In genomic region chr15:25930931-25931330, GRCh38 we compare ENCODE assay signal across 15 cellular contexts.
DNase-seq lines count a peak whose midpoint lies in the region; ATAC-seq and TF ChIP-seq lines count a peak whose summit lies in the region.
"Had no signal": no experiment of that assay in that cellular context is flagged by ENCODE, and none has a peak within 500 bp of the region (broad histone marks: within the 10 kb centered on the region; RNA-seq: fewer than 3 reads in every experiment).

No MANE protein-coding gene starts in this region.

- POLR2A ChIA-PET in SK-N-SH (lab: Yijun Ruan, JAX): no interaction called here

- H3K36me3 ChIP-seq in SK-N-SH (replicated peaks in 1 of 2; ENCODE audit: control insufficient read depth in 1 of 2, insufficient read depth in 2 of 2, low read length in 1 of 2) (no peaks in the 10 kb centered on the region), SJCRH30 (no peaks in the 10 kb centered on the region)
- H3K36me3 ChIP-seq: BLaER1 treated with 17β-estradiol and CSF1 and Interleukin-3, amounts not matched to agents 10 nM and 100 nM had no signal

- intact Hi-C loops in activated CD4-positive, alpha-beta T cell treated with anti-CD3 and anti-CD28 coated beads, Interleukin-2, amount 10 ng/mL, durations not matched to agents 24 days and 14 days (cut with micrococcal nuclease): loop anchor here (5.0 to 10.0 kb wide), 2 partner anchors 69 to 154 kb away; partner anchors contain the start of gene ATP10A

- no peak overlapping the region for H3K9ac ChIP-seq in SK-N-SH
- H3K9ac ChIP-seq: BLaER1 treated with 17β-estradiol and CSF1 and Interleukin-3, amounts not matched to agents 10 nM and 100 nM had no signal

- DNase-seq in activated CD4-positive, alpha-beta T cell treated with anti-CD3 and anti-CD28 coated beads, Interleukin-2, amount 10 ng/mL, durations not matched to agents 24 days and 14 days: peak; percentile 38
- DNase-seq in activated CD4-positive, alpha-beta T cell treated with anti-CD3 and anti-CD28 coated beads, Interleukin-2, amount 50 U/mL, for 48 hours: no peak
- DNase-seq in MV-4-11 (lab: John Stamatoyannopoulos, UW): peak; percentile 30
- DNase-seq in left kidney (ENCODE audit: low read depth, low spot score): peak; percentile 13
- DNase-seq in NCI-H2081 treated with DMSO at 0.1 percent for 48 hours (lab: John Stamatoyannopoulos, UW): no peak
- DNase-seq in SK-N-SH: no peak
- DNase-seq in SJCRH30: no peak
- DNase-seq: CD4-positive, CD25-positive, alpha-beta regulatory T cell; GDM1; GOT3; H9; IMR-90 had no signal

- H3K79me2 ChIP-seq in SK-N-SH (ENCODE audit: insufficient read depth): no peaks in the 10 kb centered on the region

- H3K27me3 Mint-ChIP-seq in activated CD4-positive, alpha-beta T cell treated with anti-CD3 and anti-CD28 coated beads, Interleukin-2, amount 10 ng/mL, durations not matched to agents 24 days and 14 days: peaks cover 24% of the 10 kb centered on the region

- no peak overlapping the region for H2AFZ ChIP-seq in SK-N-SH (ENCODE audit: low read depth)

- H4K20me1 ChIP-seq in SK-N-SH (ENCODE audit: insufficient read depth): no peaks in the 10 kb centered on the region
- H4K20me1 ChIP-seq: BLaER1 treated with 17β-estradiol and CSF1 and Interleukin-3, amounts not matched to agents 10 nM and 100 nM had no signal

- ATAC-seq in GM18505 (IDR thresholded peaks at IDR 0.05; ENCODE audit: unreplicated experiment): no peak

- H3K4me3 ChIP-seq in SK-N-SH (ENCODE audit: low read depth in 2 of 2, low read length in 1 of 2): no peak overlapping the region
- no peak overlapping the region for H3K4me3 ChIP-seq in SJCRH30
- H3K4me3 ChIP-seq: BLaER1 treated with 17β-estradiol and CSF1 and Interleukin-3, amounts not matched to agents 10 nM and 100 nM had no signal

- TF ChIP-seq EP300 in SK-N-SH (IDR thresholded peaks at IDR 0.05; ENCODE audit: borderline replicate concordance in 1 of 2, low read depth in 1 of 2, low read length in 1 of 2): no peak

- peaks cover 6% of the 10 kb centered on the region for H3K4me1 Mint-ChIP-seq in activated CD4-positive, alpha-beta T cell treated with anti-CD3 and anti-CD28 coated beads, Interleukin-2, amount 10 ng/mL, durations not matched to agents 24 days and 14 days

- H3K4me1 ChIP-seq in SK-N-SH (ENCODE audit: control insufficient read depth in 1 of 2, insufficient read depth in 2 of 2, low read depth in 1 of 2, low read length in 1 of 2): no peaks in the 10 kb centered on the region; a peak in 1 of 4 replicates
- H3K4me1 ChIP-seq in SJCRH30: no peaks in the 10 kb centered on the region

- H3K27ac Mint-ChIP-seq in activated CD4-positive, alpha-beta T cell treated with anti-CD3 and anti-CD28 coated beads, Interleukin-2, amount 10 ng/mL, durations not matched to agents 24 days and 14 days: no peak overlapping the region
- H3K27ac Mint-ChIP-seq: CD4-positive, CD25-positive, alpha-beta regulatory T cell; H9 had no signal

- H3K9me3 Mint-ChIP-seq in activated CD4-positive, alpha-beta T cell treated with anti-CD3 and anti-CD28 coated beads, Interleukin-2, amount 10 ng/mL, durations not matched to agents 24 days and 14 days: peaks cover 10% of the 10 kb centered on the region

- no peak for TF ChIP-seq POLR2A in GM18505 (IDR thresholded peaks at IDR 0.05; ENCODE audit: borderline replicate concordance, extremely low read depth, insufficient read depth, insufficient read length)

- no peaks in the 10 kb centered on the region for H3F3A ChIP-seq in SK-N-SH (replicated peaks; ENCODE audit: insufficient read depth)

- H3K27ac ChIP-seq in SK-N-SH (ENCODE audit: low read depth in 2 of 2, low read length in 1 of 2): no peak overlapping the region
- H3K27ac ChIP-seq in SJCRH30: no peak overlapping the region
- H3K27ac ChIP-seq: 22Rv1; BLaER1 treated with 17β-estradiol and CSF1 and Interleukin-3, amounts not matched to agents 10 nM and 100 nM had no signal

- H3K36me3 Mint-ChIP-seq in activated CD4-positive, alpha-beta T cell treated with anti-CD3 and anti-CD28 coated beads, Interleukin-2, amount 10 ng/mL, durations not matched to agents 24 days and 14 days (ENCODE audit: low read depth): no peaks in the 10 kb centered on the region
- H3K36me3 Mint-ChIP-seq: CD4-positive, CD25-positive, alpha-beta regulatory T cell had no signal

- no peaks in the 10 kb centered on the region for H3K9me2 ChIP-seq in SK-N-SH

- no peaks in the 10 kb centered on the region for H3K9me3 ChIP-seq in SK-N-SH
- H3K9me3 ChIP-seq in SJCRH30 (replicated peaks): 0 out of 2 replicates have a peak, but pooled peaks cover 4% of the 10 kb centered on the region

- no peak for TF ChIP-seq CTCF in SK-N-SH (IDR thresholded peaks at IDR 0.05)

- no peak for TF ChIP-seq RAD21 in SK-N-SH (IDR thresholded peaks at IDR 0.05; ENCODE audit: low read length)

- H3K4me3 Mint-ChIP-seq in activated CD4-positive, alpha-beta T cell treated with anti-CD3 and anti-CD28 coated beads, Interleukin-2, amount 10 ng/mL, durations not matched to agents 24 days and 14 days: no peak overlapping the region
- H3K4me3 Mint-ChIP-seq: CD4-positive, CD25-positive, alpha-beta regulatory T cell; H9 had no signal

- no CpG with 5 or more reads among the region's 2 CpGs for WGBS in SK-N-SH (ENCODE audit: low lambda C conversion rate)

- no peaks in the 10 kb centered on the region for H3K27me3 ChIP-seq in SK-N-SH (ENCODE audit: insufficient read depth)
- no peaks in the 10 kb centered on the region for H3K27me3 ChIP-seq in SJCRH30

- CTCF ChIA-PET in SK-N-SH (lab: Yijun Ruan, JAX): interaction anchor here (0.6 to 1.1 kb wide), 3 partner anchors 206 to 422 kb away, joined by 3 to 6 read pairs (median 3); no protein-coding TSS in a partner anchor

- H3K4me2 ChIP-seq in SK-N-SH: no peak overlapping the region

TF ChIP-seq in SK-N-SH, 30 proteins besides CTCF, POLR2A, EP300 and RAD21:
- no peak for TF ChIP-seq JUND (IDR thresholded peaks at IDR 0.05)
- TF ChIP-seq ELF1 (IDR thresholded peaks at IDR 0.05): no peak
- no peak for TF ChIP-seq TAF1 (IDR thresholded peaks at IDR 0.05; ENCODE audit: borderline replicate concordance, low read depth, low read length)
- TF ChIP-seq GABPA (IDR thresholded peaks at IDR 0.05; ENCODE audit: low read depth): no peak

Comparison
In these comparisons a context has a peak if more than half of its experiments do, and no peak if none do; other contexts are left out.
1. DNase-seq: peak in activated CD4-positive, alpha-beta T cell treated with anti-CD3 and anti-CD28 coated beads, Interleukin-2, amount 10 ng/mL, durations not matched to agents 24 days and 14 days (single experiment), MV-4-11 (single experiment) and left kidney (single experiment); none in activated CD4-positive, alpha-beta T cell treated with anti-CD3 and anti-CD28 coated beads, Interleukin-2, amount 50 U/mL, for 48 hours (0 of 2), NCI-H2081 treated with DMSO at 0.1 percent for 48 hours (single experiment), SK-N-SH (single experiment) and SJCRH30 (0 of 2).